ENCODE assay signal across 23 cellular contexts in genomic region chr4:8558080-8558960, GRCh38. TPM values are rescaled to one million over a fixed set of nuclear protein-coding genes. Genes with fewer than 3 reads are reported as not detected.
DNase-seq lines count a peak whose midpoint lies in the region; ATAC-seq and TF ChIP-seq lines count a peak whose summit lies in the region.
"Had no signal": no experiment of that assay in that cellular context is flagged by ENCODE, and none has a peak within 500 bp of the region (broad histone marks: within the 10 kb centered on the region; RNA-seq: fewer than 3 reads in every experiment).

No MANE protein-coding gene starts in this region.

- H3K9ac ChIP-seq in GM23248: no peak overlapping the region
- H3K9ac ChIP-seq: KMS-11, parathyroid adenoma had no signal

- H3F3A ChIP-seq in GM23248 (ENCODE audit: insufficient read depth): no peaks in the 10 kb centered on the region

- ATAC-seq in upper lobe of right lung: no peak
- ATAC-seq: sciatic nerve had no signal

- H3K9me3 ChIP-seq in GM23248 (ENCODE audit: low read depth) (no peaks in the 10 kb centered on the region), SJSA1 (replicated peaks) (no peaks in the 10 kb centered on the region), upper lobe of right lung (no peaks in the 10 kb centered on the region)
- H3K9me3 ChIP-seq: transverse colon had no signal

- TF ChIP-seq CTCF in upper lobe of right lung (IDR thresholded peaks at IDR 0.05): no peak

- no peak overlapping the region for H2AFZ ChIP-seq in GM23248
- H2AFZ ChIP-seq: parathyroid adenoma had no signal

- peak; percentile 85 for DNase-seq in GM23248
- peak; percentile 55 to 87 for DNase-seq in SJSA1 (ENCODE audit: low read depth in 1 of 2, low spot score in 2 of 2)
- peak; percentile 68 for DNase-seq in islet precursor cell
- peak; percentile 43 for DNase-seq in upper lobe of right lung
- DNase-seq in superior temporal gyrus (ENCODE audit: extremely low spot score): no peak
- DNase-seq in NCI-H1436 treated with DMSO at 0.1 percent for 48 hours (lab: John Stamatoyannopoulos, UW): no peak
- DNase-seq in activated CD4-positive, alpha-beta T cell treated with anti-CD3 and anti-CD28 coated beads for 1 hour: no peak
- DNase-seq: activated CD4-positive, alpha-beta T cell treated with anti-CD3 and anti-CD28 coated beads, Interleukin-2, amount 50 U/mL, for 4 hours; activated gamma-delta T cell treated with Interleukin-2 at 50 U/mL for 16 hours; amniotic stem cell; C1 segment of cervical spinal cord; effector CD4-positive, alpha-beta T cell; naive B cell; NCI-H1092 treated with DMSO at 0.1 percent for 48 hours; NCI-H524 treated with DMSO at 0.1 percent for 48 hours; SIG-M5; stimulated activated naive CD8-positive, alpha-beta T cell treated with anti-CD3 and anti-CD28 coated beads, Interleukin-15, Interleukin-2, amounts not matched to agents 100 U/mL and 50 U/mL, for 24 hours; transverse colon; WERI-Rb-1 had no signal

- H3K36me3 ChIP-seq in GM23248 (ENCODE audit: low read depth) (no peaks in the 10 kb centered on the region), SJSA1 (no peaks in the 10 kb centered on the region), upper lobe of right lung (no peaks in the 10 kb centered on the region)
- H3K36me3 ChIP-seq: transverse colon, WERI-Rb-1 had no signal

- in situ Hi-C loops in GM23248 (cut with MboI): no loop called here

- H3K4me1 ChIP-seq in GM23248 (ENCODE audit: insufficient read depth): peaks cover 22% of the 10 kb centered on the region
- peaks cover 66% of the 10 kb centered on the region for H3K4me1 ChIP-seq in SJSA1 (replicated peaks)
- H3K4me1 ChIP-seq in upper lobe of right lung: no peaks in the 10 kb centered on the region
- H3K4me1 ChIP-seq: parathyroid adenoma, transverse colon had no signal

- intact Hi-C loops in upper lobe of right lung (cut with DNase I): no loop called here

- no peaks in the 10 kb centered on the region for H3K9me2 ChIP-seq in GM23248 (ENCODE audit: insufficient read depth)

- no peaks in the 10 kb centered on the region for H3K27me3 ChIP-seq in GM23248 (replicated peaks; ENCODE audit: insufficient read depth)
- H3K27me3 ChIP-seq in SJSA1 (replicated peaks): no peaks in the 10 kb centered on the region
- no peaks in the 10 kb centered on the region for H3K27me3 ChIP-seq in upper lobe of right lung
- H3K27me3 ChIP-seq: transverse colon had no signal

- no peak overlapping the region for H3K27ac ChIP-seq in GM23248
- peak overlapping the region; percentile 82 for H3K27ac ChIP-seq in SJSA1
- H3K27ac ChIP-seq in upper lobe of right lung: no peak overlapping the region
- H3K27ac ChIP-seq: KMS-11, parathyroid adenoma, transverse colon, WERI-Rb-1 had no signal

- WGBS in GM23248 (ENCODE audit: low coverage in 1 of 2, low lambda C conversion rate in 2 of 2, missing lambda C conversion rate in 2 of 2), 2 experiments: 55 to 59% methylated on average over 20 to 21 of the region's 21 CpGs

- H3K4me3 ChIP-seq in GM23248 (no peak overlapping the region), SJSA1 (no peak overlapping the region), upper lobe of right lung (no peak overlapping the region)
- H3K4me3 ChIP-seq: transverse colon had no signal

- no peaks in the 10 kb centered on the region for H4K20me1 ChIP-seq in GM23248 (ENCODE audit: insufficient read depth)

- no peaks in the 10 kb centered on the region for H3K79me2 ChIP-seq in GM23248 (ENCODE audit: insufficient read depth)
- H3K79me2 ChIP-seq: parathyroid adenoma had no signal

- H3K4me2 ChIP-seq in GM23248 (ENCODE audit: unreplicated experiment): no peak overlapping the region
- H3K4me2 ChIP-seq: KMS-11 had no signal

RNA-seq across cellular contexts. Expression of gene GPR78, which starts 21.9 kb away (rescaled TPM):
- total RNA-seq in GM23248 (2014; rRNA removed; shearing (Covaris generic)): not detected in 2 replicates
- 0.05 TPM in 2 replicates for polyA plus RNA-seq in GM23248 (2016; fragmentation: Nextera tagmentation; extraction: Ambion mirVana)
- total RNA-seq in SJSA1 (2014; rRNA removed; shearing (Covaris generic)): 1.5 and 4.6 TPM in 2 replicates
- total RNA-seq in upper lobe of right lung: 0.23 TPM
- total RNA-seq: liver had no signal
- polyA plus RNA-seq: liver had no signal

RNA-seq across cellular contexts. Expression of gene CPZ, which starts 34.2 kb away (rescaled TPM):
- 13.4 and 14.0 TPM in 2 replicates for total RNA-seq in GM23248 (2014; rRNA removed; shearing (Covaris generic))
- polyA plus RNA-seq in GM23248 (2016; fragmentation: Nextera tagmentation; extraction: Ambion mirVana): 19.0 and 19.3 TPM in 2 replicates
- total RNA-seq in SJSA1 (2014; rRNA removed; shearing (Covaris generic)): 130 and 165 TPM in 2 replicates
- 6.7 TPM for total RNA-seq in upper lobe of right lung

Comparison
In these comparisons a context has a peak if more than half of its experiments do, and no peak if none do; other contexts are left out.
1. DNase-seq: peak in GM23248 (single experiment), SJSA1 (2 of 2), islet precursor cell (single experiment) and upper lobe of right lung (single experiment); none in superior temporal gyrus (single experiment), NCI-H1436 treated with DMSO at 0.1 percent for 48 hours (single experiment) and activated CD4-positive, alpha-beta T cell treated with anti-CD3 and anti-CD28 coated beads for 1 hour (single experiment).